Comparison of ENCODE assay signal across 11 cellular contexts in genomic region chr12:109510196-109510595, GRCh38.
"Had no signal": no experiment of that assay in that cellular context is flagged by ENCODE, and none has a peak within 500 bp of the region (broad histone marks: within the 10 kb centered on the region; RNA-seq: fewer than 3 reads in every experiment).

No MANE protein-coding gene starts in this region.

- ATAC-seq: activated CD4-positive, CD25-positive, alpha-beta regulatory T cell treated with anti-CD3 and anti-CD28 coated beads, Interleukin-2, amount 50 U/mL, for 24 hours; effector memory CD8-positive, alpha-beta T cell; naive thymus-derived CD8-positive, alpha-beta T cell had no signal

- H3K27me3 ChIP-seq: neutrophil had no signal

- H3K9me3 ChIP-seq: neutrophil had no signal

- H3K27ac ChIP-seq: epithelial cell of prostate, neutrophil had no signal

- DNase-seq: activated naive CD4-positive, alpha-beta T cell treated with anti-CD3 and anti-CD28 coated beads, Interleukin-2, amount 10 ng/mL, durations not matched to agents 7 days and 5 days; effector memory CD8-positive, alpha-beta T cell; hippocampal formation; posterior cingulate gyrus; stimulated activated CD4-positive, alpha-beta T cell treated with anti-CD3 and anti-CD28 coated beads, Interleukin-2, amount 100 ng/mL, for 24 hours; stimulated activated naive CD4-positive, alpha-beta T cell; substantia nigra had no signal
